In the genomic region with DNA sequence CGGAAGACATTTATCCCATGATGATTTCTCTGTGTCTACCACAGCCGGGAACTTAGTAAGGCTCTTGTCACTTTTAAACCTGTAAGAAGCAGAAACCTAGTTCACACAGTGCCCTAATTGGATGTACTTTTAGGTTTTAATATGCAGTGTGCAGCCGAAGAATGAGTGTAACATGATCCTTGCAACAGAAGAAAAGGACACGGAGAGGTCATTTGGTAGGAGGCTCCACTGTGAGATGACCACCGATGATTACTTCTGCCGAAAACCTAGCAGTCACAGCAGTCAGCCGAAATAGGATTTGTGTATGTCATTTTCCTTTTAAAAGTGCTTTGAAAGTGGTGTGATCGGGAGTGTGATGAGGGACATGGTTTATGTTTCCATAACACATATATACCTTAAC, we compare ENCODE assay signal across 19 cellular contexts. TPM values are rescaled to one million over a fixed set of nuclear protein-coding genes. Genes with fewer than 3 reads are reported as not detected.
DNase-seq lines count a peak whose midpoint lies in the region; ATAC-seq, FAIRE-seq and TF ChIP-seq lines count a peak whose summit lies in the region.
"Had no signal": no experiment of that assay in that cellular context is flagged by ENCODE, and none has a peak within 500 bp of the region (broad histone marks: within the 10 kb centered on the region; RNA-seq: fewer than 3 reads in every experiment).

No MANE protein-coding gene starts in this region.

- peaks cover 95% of the 10 kb centered on the region for H3K4me1 Mint-ChIP-seq in nephron progenitor cell
- H3K4me1 Mint-ChIP-seq in type B pancreatic cell (ENCODE audit: unreplicated experiment), result peaks cover 58% of the 10 kb centered on the region
- H3K4me1 Mint-ChIP-seq: CD14-positive monocyte had no signal

- peak overlapping the region; percentile 29 for H3K4me2 ChIP-seq in K562 (ENCODE audit: insufficient read depth, low read length)
- H3K4me2 ChIP-seq: A549 had no signal

- no peaks in the 10 kb centered on the region for H3K9me1 ChIP-seq in K562 (ENCODE audit: control insufficient read depth, insufficient read depth, low read length)

- POLR2A ChIA-PET in K562 (lab: Yijun Ruan, JAX), result no interaction called here

- H3K27me3 ChIP-seq in K562 (ENCODE audit: control insufficient read depth in 2 of 2, insufficient read depth in 2 of 2, low read length in 2 of 2), result peaks cover 4 to 11% of the 10 kb centered on the region in 2 experiments; a peak in 2 of 5 replicates

- CTCF ChIA-PET in K562 (lab: Yijun Ruan, JAX; ENCODE audit: low intra/inter-chr PET ratio), result no interaction called here

- no peak overlapping the region for H3K9ac ChIP-seq in K562 (ENCODE audit: insufficient read depth in 1 of 2, low read depth in 2 of 2, low read length in 2 of 2)

- no peak for FAIRE-seq in K562 (lab: Jason Lieb, UNC)
- FAIRE-seq: A549, GM12892, GM19239, H1 had no signal

- H2AFZ ChIP-seq in K562 (ENCODE audit: low read depth, low read length), result peak overlapping the region; percentile 10

- ATAC-seq in K562, result peak; percentile 63; the same call in 2 of the 3 replicates
- no peak for ATAC-seq in HG03521 (IDR thresholded peaks at IDR 0.05; ENCODE audit: unreplicated experiment)
- ATAC-seq: A549 had no signal

- intact Hi-C loops in K562 (cut with micrococcal nuclease), result no loop called here

- TF ChIP-seq RAD21 in K562 (CRISPR knock-in tag; conservative IDR thresholded peaks at IDR 0.05 in 1 of 2, IDR thresholded peaks at IDR 0.05 in 1 of 2), result no peak

- TF ChIP-seq CTCF in K562 (IDR thresholded peaks at IDR 0.05 in 2 of 3, conservative IDR thresholded peaks at IDR 0.05 in 1 of 3; ENCODE audit: insufficient read depth in 2 of 3, low read depth in 1 of 3, low read length in 3 of 3) (no peak), nephron progenitor cell (IDR thresholded peaks at IDR 0.05) (no peak), type B pancreatic cell (conservative IDR thresholded peaks at IDR 0.05) (no peak)

- no peaks in the 10 kb centered on the region for H3K9me3 ChIP-seq in K562 (replicated peaks; ENCODE audit: control insufficient read depth, insufficient read depth, low read depth, low read length)
- H3K9me3 ChIP-seq: A549, Caco-2, HAP-1 had no signal

- no TSS peak for BruUV-seq in K562 (replicated peaks; lab: Mats Ljungman, UMichigan)

- no peak overlapping the region for H3K27ac ChIP-seq in K562 (ENCODE audit: extremely low read depth, low read depth, low read length)
- H3K27ac ChIP-seq: A549 had no signal

- peak overlapping the region; percentile 26 for H3K27ac Mint-ChIP-seq in nephron progenitor cell
- no peak overlapping the region for H3K27ac Mint-ChIP-seq in type B pancreatic cell
- H3K27ac Mint-ChIP-seq: CD14-positive monocyte; CD8-positive, alpha-beta memory T cell; HFFc6 had no signal

- H3K27me3 Mint-ChIP-seq in nephron progenitor cell (ENCODE audit: low read depth, poor library complexity), result peaks cover 25% of the 10 kb centered on the region
- H3K27me3 Mint-ChIP-seq in type B pancreatic cell, result peaks cover 21% of the 10 kb centered on the region

- H4K20me1 ChIP-seq in K562 (replicated peaks; ENCODE audit: control insufficient read depth, insufficient read depth, low read length), result no peaks in the 10 kb centered on the region; the same call in 1 of the 2 replicates

- H3K4me1 ChIP-seq in K562 (replicated peaks in 1 of 2; ENCODE audit: control insufficient read depth in 2 of 2, insufficient read depth in 2 of 2, low read length in 2 of 2), result no peaks in the 10 kb centered on the region
- H3K4me1 ChIP-seq: HAP-1 had no signal

- no peak overlapping the region for H3K4me3 ChIP-seq in K562
- H3K4me3 ChIP-seq: A549, HAP-1 had no signal

- no peaks in the 10 kb centered on the region for H3K36me3 Mint-ChIP-seq in nephron progenitor cell (ENCODE audit: low read depth)
- H3K36me3 Mint-ChIP-seq in type B pancreatic cell, result no peaks in the 10 kb centered on the region
- H3K36me3 Mint-ChIP-seq: CD14-positive monocyte; CD8-positive, alpha-beta memory T cell had no signal

- WGBS in K562 (ENCODE audit: insufficient coverage, low coverage, missing lambda C conversion rate), result 6% methylated on average over 8 of the region's 8 CpGs

- TF ChIP-seq EP300 in K562 (IDR thresholded peaks at IDR 0.05; ENCODE audit: low read length), result no peak

- no peaks in the 10 kb centered on the region for H3K9me3 Mint-ChIP-seq in nephron progenitor cell
- H3K9me3 Mint-ChIP-seq in type B pancreatic cell, result no peaks in the 10 kb centered on the region
- H3K9me3 Mint-ChIP-seq: CD8-positive, alpha-beta memory T cell; HFFc6 had no signal

- no peaks in the 10 kb centered on the region for H3K36me3 ChIP-seq in K562 (ENCODE audit: control insufficient read depth, insufficient read depth, low read length)
- H3K36me3 ChIP-seq: HAP-1 had no signal

- H3K79me2 ChIP-seq in K562 (ENCODE audit: control insufficient read depth, insufficient read depth, low read length), result no peaks in the 10 kb centered on the region

- H3K4me3 Mint-ChIP-seq in nephron progenitor cell (peak overlapping the region; percentile 18), type B pancreatic cell (peak overlapping the region; percentile 24)
- H3K4me3 Mint-ChIP-seq: CD14-positive monocyte; CD8-positive, alpha-beta memory T cell; HFFc6 had no signal

- in situ Hi-C loops in K562 (cut with MboI), result no loop called here

- DNase-seq in K562 (ENCODE audit: extremely low read depth in 1 of 4, low spot score in 3 of 4) (peak in 2 of 4 experiments; percentile 12 to 15), islet precursor cell (peak; percentile 14), nephron progenitor cell (no peak), type B pancreatic cell (ENCODE audit: extremely low spot score, unreplicated experiment) (no peak), AG20443 (ENCODE audit: low spot score) (no peak), cerebellar cortex (ENCODE audit: low spot score) (no peak)
- DNase-seq: Caco-2; CD8-positive, alpha-beta memory T cell; DND-41; GDM1; HFFc6; IMR-90 had no signal

- no peak for TF ChIP-seq POLR2A in K562 (conservative IDR thresholded peaks at IDR 0.05)

TF ChIP-seq in K562, 482 proteins besides CTCF, POLR2A, EP300 and RAD21:
- no peak for TF ChIP-seq SUPT5H (IDR thresholded peaks at IDR 0.05)
- peak; percentile 79 for TF ChIP-seq ESRRA (IDR thresholded peaks at IDR 0.05; ENCODE audit: borderline replicate concordance, low read depth)
- no peak for TF ChIP-seq ZNF184 (CRISPR knock-in tag; IDR thresholded peaks at IDR 0.05)

RNA-seq across cellular contexts. Expression of gene CACNA1D, which starts 6.8 kb away (rescaled TPM):
- not detected in 2 replicates for total RNA-seq in K562 (2011; cell fraction: chromatin; rRNA removed; ENCODE audit: low replicate concordance)
- not detected in 2 replicates for total RNA-seq in K562 (2011; cell fraction: nucleolus; rRNA removed)
- not detected in 2 replicates for total RNA-seq in K562 (2011; cell fraction: nucleoplasm; rRNA removed)
- total RNA-seq in K562 (2014; rRNA removed), result not detected in 2 replicates
- not detected in 2 replicates for total RNA-seq in K562 (2014; rRNA removed; fragmentation: Illumina TruSeq; extraction: Trizol)
- total RNA-seq in K562 (2015; rRNA removed; fragmentation: Illumina TruSeq; extraction: Trizol), result not detected in 2 replicates
- 0.29 TPM in 1 of 2 replicates, not detected in the other for total RNA-seq in K562 (2021)
- not detected in 2 replicates for polyA plus RNA-seq in K562 (2011; rRNA removed)
- polyA plus RNA-seq in K562 (2011; cell fraction: cytosol; rRNA removed), result not detected in 2 replicates
- polyA plus RNA-seq in K562 (2011; cell fraction: nucleus; rRNA removed), result not detected in 2 replicates
- 0.03 and 0.10 TPM in 2 replicates for polyA plus RNA-seq in K562 (2012)
- polyA plus RNA-seq in K562 (2014; fragmentation: Illumina TruSeq; extraction: Trizol), result not detected in 2 replicates
- polyA plus RNA-seq in K562 (2014; fragmentation: Nextera tagmentation; extraction: Ambion mirVana), result not detected
- not detected in 2 replicates for polyA plus RNA-seq in K562 (2014; rRNA removed)
- polyA minus RNA-seq in K562 (2011; rRNA and poly(A)+ RNA removed), result not detected in 2 replicates
- polyA minus RNA-seq in K562 (2011; cell fraction: cytosol; rRNA and poly(A)+ RNA removed), result not detected in 2 replicates
- polyA minus RNA-seq in K562 (2011; cell fraction: nucleus; rRNA and poly(A)+ RNA removed), result not detected in 2 replicates
- 10.1 and 17.4 TPM in 2 replicates for total RNA-seq in type B pancreatic cell (ENCODE audit: low replicate concordance)
- total RNA-seq: IMR-90 had no signal
